9 cellular contexts compared by ENCODE assay signal in the genomic region with DNA sequence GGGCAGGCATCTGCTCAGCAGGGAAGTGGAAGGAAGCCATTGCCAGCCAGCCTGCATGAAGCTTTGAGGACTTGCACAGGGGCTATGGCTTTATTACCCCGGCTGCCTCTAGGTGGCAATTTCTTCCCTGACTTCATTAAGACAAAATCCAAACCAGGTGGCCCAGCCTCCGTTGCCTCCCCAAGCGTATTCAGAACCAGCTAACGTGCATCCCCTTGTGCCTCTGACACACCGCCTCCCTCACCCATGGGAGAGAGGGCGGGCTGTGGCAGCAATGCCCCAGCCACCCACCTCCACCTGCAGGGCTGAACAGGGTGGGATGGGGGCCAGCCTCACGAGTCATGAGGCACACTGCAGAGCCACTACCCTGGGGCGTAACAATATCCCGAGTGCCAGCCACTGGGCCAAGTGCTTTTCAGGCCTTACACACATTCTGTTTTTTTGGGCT. TPM values are rescaled to one million over a fixed set of nuclear protein-coding genes. Genes with fewer than 3 reads are reported as not detected.
DNase-seq lines count a peak whose midpoint lies in the region; ATAC-seq and TF ChIP-seq lines count a peak whose summit lies in the region.
"Had no signal": no experiment of that assay in that cellular context is flagged by ENCODE, and none has a peak within 500 bp of the region (broad histone marks: within the 10 kb centered on the region; RNA-seq: fewer than 3 reads in every experiment).

No MANE protein-coding gene starts in this region.

- POLR2A ChIA-PET in activated naive CD8-positive, alpha-beta T cell treated with anti-CD3 and anti-CD28 coated beads, Interleukin-2, amount 10 ng/mL, durations not matched to agents 7 days and 5 days (lab: Charles Lee): interaction anchor here (0.7 kb wide), 1 partner anchor 229 kb away, joined by 5 read pairs; no protein-coding TSS in a partner anchor

- no peak overlapping the region for H3K4me3 ChIP-seq in tibial nerve

- 54 to 55% methylated on average over 9 of the region's 9 CpGs for WGBS in tibial nerve, 2 donors

- no peaks in the 10 kb centered on the region for H3K9me3 Mint-ChIP-seq in activated naive CD8-positive, alpha-beta T cell treated with anti-CD3 and anti-CD28 coated beads, Interleukin-2, amount 10 ng/mL, durations not matched to agents 7 days and 5 days

- no peak overlapping the region for H3K27ac Mint-ChIP-seq in activated naive CD8-positive, alpha-beta T cell treated with anti-CD3 and anti-CD28 coated beads, Interleukin-2, amount 10 ng/mL, durations not matched to agents 7 days and 5 days

- no peaks in the 10 kb centered on the region for H3K36me3 Mint-ChIP-seq in activated naive CD8-positive, alpha-beta T cell treated with anti-CD3 and anti-CD28 coated beads, Interleukin-2, amount 10 ng/mL, durations not matched to agents 7 days and 5 days

- peaks cover 0 to 60% (median 22%) of the 10 kb centered on the region in 4 donors for H3K4me1 ChIP-seq in tibial nerve

- no peaks in the 10 kb centered on the region for H3K27me3 ChIP-seq in tibial nerve

- no peak for TF ChIP-seq POLR2A in tibial nerve (IDR thresholded peaks at IDR 0.05)

- peaks cover 9% of the 10 kb centered on the region for H3K27me3 Mint-ChIP-seq in activated naive CD8-positive, alpha-beta T cell treated with anti-CD3 and anti-CD28 coated beads, Interleukin-2, amount 10 ng/mL, durations not matched to agents 7 days and 5 days

- peak; percentile 57 for ATAC-seq in activated naive CD8-positive, alpha-beta T cell treated with anti-CD3 and anti-CD28 coated beads, Interleukin-2, amount 10 ng/mL, durations not matched to agents 7 days and 5 days (ENCODE audit: low read depth)
- ATAC-seq in HG03439 (IDR thresholded peaks at IDR 0.05; ENCODE audit: unreplicated experiment): no peak
- ATAC-seq in GM21737 (IDR thresholded peaks at IDR 0.05; ENCODE audit: unreplicated experiment): no peak
- ATAC-seq: right cardiac atrium had no signal

- H3K4me1 Mint-ChIP-seq in activated naive CD8-positive, alpha-beta T cell treated with anti-CD3 and anti-CD28 coated beads, Interleukin-2, amount 10 ng/mL, durations not matched to agents 7 days and 5 days: peaks cover 19% of the 10 kb centered on the region

- no peak overlapping the region for H3K27ac ChIP-seq in tibial nerve

- no peak for TF ChIP-seq EP300 in tibial nerve (IDR thresholded peaks at IDR 0.05)

- DNase-seq in DMS79 (lab: John Stamatoyannopoulos, UW) (peak; percentile 8), HCEC 1CT (peak; percentile 34), NCI-H526 treated with DMSO at 0.1 percent for 48 hours (lab: John Stamatoyannopoulos, UW) (peak; percentile 26), iPS-NIHi7 (ENCODE audit: extremely low spot score) (peak; percentile 70), tibial nerve (ENCODE audit: low spot score in 2 of 2) (no peak)
- DNase-seq in activated naive CD8-positive, alpha-beta T cell treated with anti-CD3 and anti-CD28 coated beads, Interleukin-2, amount 10 ng/mL, durations not matched to agents 7 days and 5 days: no peak

- H3K36me3 ChIP-seq in tibial nerve: peaks cover 0 to 63% (median 4%) of the 10 kb centered on the region in 3 donors

- TF ChIP-seq CTCF in tibial nerve (IDR thresholded peaks at IDR 0.05): peak in 3 of 5 experiments; percentile 13 to 29 (median 24)

- H3K4me3 Mint-ChIP-seq in activated naive CD8-positive, alpha-beta T cell treated with anti-CD3 and anti-CD28 coated beads, Interleukin-2, amount 10 ng/mL, durations not matched to agents 7 days and 5 days: no peak overlapping the region

- no peaks in the 10 kb centered on the region for H3K9me3 ChIP-seq in tibial nerve

RNA-seq across cellular contexts. Expression of gene KIFC3, which starts 6.8 kb away (rescaled TPM):
- 1 to 10 TPM; 1.1 to 1.9 TPM for total RNA-seq in activated naive CD8-positive, alpha-beta T cell treated with anti-CD3 and anti-CD28 coated beads, Interleukin-2, amount 10 ng/mL, durations not matched to agents 7 days and 5 days
- total RNA-seq in tibial nerve: 10 to 100 TPM; 50.9 to 87.0 (median 60.2) TPM

RNA-seq across cellular contexts. Expression of gene KATNB1, which starts 59.9 kb away (rescaled TPM):
- total RNA-seq in activated naive CD8-positive, alpha-beta T cell treated with anti-CD3 and anti-CD28 coated beads, Interleukin-2, amount 10 ng/mL, durations not matched to agents 7 days and 5 days: 10 to 100 TPM; 31.1 to 31.4 TPM
- 10 to 100 TPM; 21.0 to 36.8 (median 27.5) TPM for total RNA-seq in tibial nerve

Comparison
In these comparisons a context has a peak if more than half of its experiments do, and no peak if none do; other contexts are left out.
1. DNase-seq: peak in DMS79 (single experiment), HCEC 1CT (single experiment), NCI-H526 treated with DMSO at 0.1 percent for 48 hours (single experiment) and iPS-NIHi7 (single experiment); none in activated naive CD8-positive, alpha-beta T cell treated with anti-CD3 and anti-CD28 coated beads, Interleukin-2, amount 10 ng/mL, durations not matched to agents 7 days and 5 days (single experiment) and tibial nerve (0 of 2).
2. RNA of gene KIFC3, which starts 6.8 kb away (total RNA-seq): 50.9 to 87.0 TPM in tibial nerve; 1.1 to 1.9 TPM in activated naive CD8-positive, alpha-beta T cell treated with anti-CD3 and anti-CD28 coated beads, Interleukin-2, amount 10 ng/mL, durations not matched to agents 7 days and 5 days; every median in the first group is over 10 times any median in the second.